ENCODE assay signal across 8 cellular contexts in genomic region chr1:150234647-150235435, GRCh38. TPM values are rescaled to one million over a fixed set of nuclear protein-coding genes. Genes with fewer than 3 reads are reported as not detected.
A peak's percentile ranks its signal among the peaks of the same experiment; 100 is the strongest.
DNase-seq lines count a peak whose midpoint lies in the region; ATAC-seq and TF ChIP-seq lines count a peak whose summit lies in the region.

No MANE protein-coding gene starts in this region.

- H3K27ac ChIP-seq in OCI-LY1 (ENCODE audit: low read depth, low read length, poor library complexity, severe bottlenecking), result peak overlapping the region; percentile 89
- peak overlapping the region; percentile 99 for H3K27ac ChIP-seq in muscle layer of colon (ENCODE audit: low read depth, low read length)

- no peaks in the 10 kb centered on the region for H3K9me2 ChIP-seq in OCI-LY1 (ENCODE audit: low read depth, low read length)

- peak overlapping the region; percentile 83 for H3K4me2 ChIP-seq in OCI-LY1 (ENCODE audit: low read length)

- no peaks in the 10 kb centered on the region for H3K9me3 ChIP-seq in OCI-LY1 (ENCODE audit: low read length)
- no peaks in the 10 kb centered on the region for H3K9me3 ChIP-seq in muscle layer of colon (ENCODE audit: low read length)

- CTCF ChIA-PET in BJ (lab: Yijun Ruan, JAX), result interaction anchor here (2.4 to 2.7 kb wide), 2 partner anchors 12 to 21 kb away, joined by 7 to 10 read pairs; no protein-coding TSS in a partner anchor

- peak; percentile 86 for TF ChIP-seq POLR2A in erythroblast (IDR thresholded peaks at IDR 0.05; ENCODE audit: low read length)

- ATAC-seq in GM19043 (IDR thresholded peaks at IDR 0.05; ENCODE audit: low read depth, unreplicated experiment) (peak; percentile 40), HG03439 (IDR thresholded peaks at IDR 0.05; ENCODE audit: unreplicated experiment) (peak; percentile 56)

- POLR2A ChIA-PET in BJ (lab: Charles Lee), result interaction anchor here (0.6 kb wide), 2 partner anchors 129 to 196 kb away, joined by 3 to 6 read pairs; no protein-coding TSS in a partner anchor

- H4K20me1 ChIP-seq in OCI-LY1 (ENCODE audit: insufficient read depth, low read length), result no peaks in the 10 kb centered on the region

- H3K79me2 ChIP-seq in OCI-LY1 (ENCODE audit: insufficient read depth, low read length), result peaks cover 45% of the 10 kb centered on the region

- H3F3A ChIP-seq in OCI-LY1 (ENCODE audit: insufficient read depth, low read length), result no peaks in the 10 kb centered on the region

- no peak for DNase-seq in BJ (ENCODE audit: low read depth)
- peak; percentile 81 for DNase-seq in activated T-cell treated with anti-CD3 and anti-CD28 coated beads for 1 hour (ENCODE audit: low read depth)
- DNase-seq in erythroblast (lab: John Stamatoyannopoulos, UW), result peak; percentile 85 to 88
- DNase-seq in stimulated activated CD8-positive, alpha-beta memory T cell treated with anti-CD3 and anti-CD28 coated beads, Interleukin-7, amount 100 ng/mL, for 24 hours (ENCODE audit: low read depth), result peak; percentile 75

- H3K4me1 ChIP-seq in OCI-LY1 (ENCODE audit: insufficient read depth, low read length, severe bottlenecking), result peaks cover 25% of the 10 kb centered on the region
- peaks cover 14% of the 10 kb centered on the region for H3K4me1 ChIP-seq in muscle layer of colon (ENCODE audit: insufficient read depth, low read length)

- H3K27me3 ChIP-seq in BJ (ENCODE audit: control insufficient read depth, insufficient read depth, low read length), result no peaks in the 10 kb centered on the region
- H3K27me3 ChIP-seq in OCI-LY1 (ENCODE audit: insufficient read depth, low read length), result no peaks in the 10 kb centered on the region
- H3K27me3 ChIP-seq in muscle layer of colon (ENCODE audit: control insufficient read depth in 1 of 2, insufficient read depth in 2 of 2, low read length in 2 of 2), result no peaks in the 10 kb centered on the region

- no peak overlapping the region for H2AFZ ChIP-seq in OCI-LY1 (ENCODE audit: low read length)

- TF ChIP-seq CTCF in BJ (IDR thresholded peaks at IDR 0.05; ENCODE audit: insufficient read depth, low read depth, low read length) (no peak), OCI-LY1 (IDR thresholded peaks at IDR 0.05; ENCODE audit: low read length) (peak; percentile 10; the same call in 1 of the 2 replicates)

- H3K4me3 ChIP-seq in BJ (ENCODE audit: low read depth, low read length) (peak overlapping the region; percentile 67), OCI-LY1 (ENCODE audit: low read depth, low read length, poor library complexity, severe bottlenecking) (peak overlapping the region; percentile 97), muscle layer of colon (ENCODE audit: low read depth in 1 of 2, low read length in 2 of 2) (peak overlapping the region; percentile 88 to 97)

- H3K9ac ChIP-seq in OCI-LY1 (ENCODE audit: low read length), result peak overlapping the region; percentile 100
- peak overlapping the region; percentile 96 for H3K9ac ChIP-seq in muscle layer of colon (ENCODE audit: low read length)

- H3K36me3 ChIP-seq in BJ (ENCODE audit: control insufficient read depth, insufficient read depth, low read length), result no peaks in the 10 kb centered on the region
- H3K36me3 ChIP-seq in OCI-LY1 (ENCODE audit: insufficient read depth, low read length), result peaks cover 22% of the 10 kb centered on the region
- no peaks in the 10 kb centered on the region for H3K36me3 ChIP-seq in muscle layer of colon (ENCODE audit: insufficient read depth, low read length)

RNA-seq across cellular contexts. Expression of gene ANP32E, which starts 1.1 kb away (rescaled TPM):
- 6.1 and 14.8 TPM in 2 replicates for polyA plus RNA-seq in BJ (2011; rRNA removed)
- 7.4 and 7.5 TPM in 2 replicates for polyA minus RNA-seq in BJ (2011; rRNA and poly(A)+ RNA removed)

RNA-seq across cellular contexts. Expression of gene CA14, which starts 22.7 kb away (rescaled TPM):
- polyA plus RNA-seq in BJ (2011; rRNA removed), result not detected in 2 replicates
- polyA minus RNA-seq in BJ (2011; rRNA and poly(A)+ RNA removed), result not detected in 2 replicates

RNA-seq across cellular contexts. Expression of gene APH1A, which starts 34.0 kb away (rescaled TPM):
- 156 and 172 TPM in 2 replicates for polyA plus RNA-seq in BJ (2011; rRNA removed)
- 76.5 and 125 TPM in 2 replicates for polyA minus RNA-seq in BJ (2011; rRNA and poly(A)+ RNA removed)

RNA-seq across cellular contexts. Expression of gene C1orf54, which starts 37.7 kb away (rescaled TPM):
- 9.4 and 17.1 TPM in 2 replicates for polyA plus RNA-seq in BJ (2011; rRNA removed)
- polyA minus RNA-seq in BJ (2011; rRNA and poly(A)+ RNA removed), result 1.5 and 1.9 TPM in 2 replicates

RNA-seq across cellular contexts. Expression of gene CIART, which starts 47.5 kb away (rescaled TPM):
- polyA plus RNA-seq in BJ (2011; rRNA removed), result 17.2 and 18.7 TPM in 2 replicates
- polyA minus RNA-seq in BJ (2011; rRNA and poly(A)+ RNA removed), result 12.9 and 27.8 TPM in 2 replicates
